ENCODE assay signal across 20 cellular contexts in the genomic region with DNA sequence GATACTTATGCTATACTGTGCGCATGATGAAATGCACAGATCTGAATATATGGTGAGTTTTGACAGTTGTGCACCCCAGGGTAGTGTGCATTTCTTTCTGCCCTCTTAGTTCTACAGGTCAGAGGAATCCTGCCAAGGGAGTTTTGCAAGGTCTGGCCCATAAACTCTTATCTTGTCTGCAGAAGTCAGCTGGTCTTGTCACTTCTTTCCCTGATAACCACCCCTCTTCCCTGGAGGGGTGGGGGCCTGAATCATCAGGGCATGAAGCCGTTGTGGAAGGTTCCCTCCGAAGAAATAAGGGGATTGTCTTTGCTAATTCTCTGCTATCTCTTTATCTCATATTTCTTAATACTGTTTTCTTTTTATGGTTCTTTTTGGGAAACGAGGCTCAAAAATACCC. TPM values are rescaled to one million over a fixed set of nuclear protein-coding genes. Genes with fewer than 3 reads are reported as not detected.
DNase-seq lines count a peak whose midpoint lies in the region; ATAC-seq and TF ChIP-seq lines count a peak whose summit lies in the region.
"Had no signal": no experiment of that assay in that cellular context is flagged by ENCODE, and none has a peak within 500 bp of the region (broad histone marks: within the 10 kb centered on the region; RNA-seq: fewer than 3 reads in every experiment).

No MANE protein-coding gene starts in this region.

- POLR2A ChIA-PET in activated CD4-positive, alpha-beta T cell treated with anti-CD3 and anti-CD28 coated beads for 36 hours (lab: Charles Lee) = no interaction called here

- H3K9ac ChIP-seq in HUES48 (ENCODE audit: low read depth, low read length) (no peak overlapping the region), SK-N-MC (ENCODE audit: insufficient read length) (no peak overlapping the region)

- peaks cover 77% of the 10 kb centered on the region for H3K4me1 Mint-ChIP-seq in glutamatergic neuron (ENCODE audit: low read depth, unreplicated experiment)
- H3K4me1 Mint-ChIP-seq in activated CD4-positive, alpha-beta T cell treated with anti-CD3 and anti-CD28 coated beads for 36 hours = no peaks in the 10 kb centered on the region

- intact Hi-C loops in activated CD4-positive, alpha-beta T cell treated with anti-CD3 and anti-CD28 coated beads for 36 hours (cut with DNase I, micrococcal nuclease) = no loop called here

- H3K4me1 ChIP-seq in HUES48 (ENCODE audit: control insufficient read depth, insufficient read depth, low read length) = peaks cover 90% of the 10 kb centered on the region
- H3K4me1 ChIP-seq: colonic mucosa, pancreas had no signal

- H3K36me3 Mint-ChIP-seq in glutamatergic neuron (ENCODE audit: unreplicated experiment) = no peaks in the 10 kb centered on the region
- no peaks in the 10 kb centered on the region for H3K36me3 Mint-ChIP-seq in activated CD4-positive, alpha-beta T cell treated with anti-CD3 and anti-CD28 coated beads for 36 hours (ENCODE audit: low read depth)
- H3K36me3 Mint-ChIP-seq: activated naive CD4-positive, alpha-beta T cell treated with anti-CD3 and anti-CD28 coated beads, Interleukin-2, amount 10 ng/mL, durations not matched to agents 7 days and 5 days had no signal

- H3K9me3 Mint-ChIP-seq in glutamatergic neuron (ENCODE audit: unreplicated experiment) = peaks cover 24% of the 10 kb centered on the region
- no peaks in the 10 kb centered on the region for H3K9me3 Mint-ChIP-seq in activated CD4-positive, alpha-beta T cell treated with anti-CD3 and anti-CD28 coated beads for 36 hours (ENCODE audit: low read depth)
- H3K9me3 Mint-ChIP-seq: activated naive CD4-positive, alpha-beta T cell treated with anti-CD3 and anti-CD28 coated beads, Interleukin-2, amount 10 ng/mL, durations not matched to agents 7 days and 5 days had no signal

- H3K36me3 ChIP-seq in HUES48 (ENCODE audit: control insufficient read depth, insufficient read depth, low read length) (peaks cover 9% of the 10 kb centered on the region), SK-N-MC (ENCODE audit: insufficient read depth, low read length) (no peaks in the 10 kb centered on the region)
- H3K36me3 ChIP-seq: colonic mucosa, pancreas had no signal

- H3K27me3 Mint-ChIP-seq in glutamatergic neuron (ENCODE audit: unreplicated experiment) = peaks cover 7% of the 10 kb centered on the region
- no peaks in the 10 kb centered on the region for H3K27me3 Mint-ChIP-seq in activated CD4-positive, alpha-beta T cell treated with anti-CD3 and anti-CD28 coated beads for 36 hours

- H3K27ac ChIP-seq in HUES48 (ENCODE audit: low read depth, low read length) = peak overlapping the region; percentile 46
- H3K27ac ChIP-seq in SK-N-MC = peak overlapping the region; percentile 46; the same call in 1 of the 2 replicates
- H3K27ac ChIP-seq: colonic mucosa, HL-60, pancreas, skin epidermis had no signal

- no peak overlapping the region for H3K27ac Mint-ChIP-seq in glutamatergic neuron (ENCODE audit: unreplicated experiment)
- no peak overlapping the region for H3K27ac Mint-ChIP-seq in activated CD4-positive, alpha-beta T cell treated with anti-CD3 and anti-CD28 coated beads for 36 hours
- H3K27ac Mint-ChIP-seq: activated naive CD4-positive, alpha-beta T cell treated with anti-CD3 and anti-CD28 coated beads, Interleukin-2, amount 10 ng/mL, durations not matched to agents 7 days and 5 days had no signal

- H3K27me3 ChIP-seq in HUES48 (ENCODE audit: control insufficient read depth, insufficient read depth, low read length) = no peaks in the 10 kb centered on the region
- H3K27me3 ChIP-seq: colonic mucosa, pancreas had no signal

- TF ChIP-seq CTCF in glutamatergic neuron (IDR thresholded peaks at IDR 0.05; ENCODE audit: partially characterized antibody, unreplicated experiment) = no peak
- no peak for TF ChIP-seq CTCF in omental fat pad (IDR thresholded peaks at IDR 0.05)

- CTCF ChIA-PET in activated CD4-positive, alpha-beta T cell treated with anti-CD3 and anti-CD28 coated beads for 36 hours (lab: Charles Lee) = interaction anchor here (0.5 kb wide), 1 partner anchor 637 kb away, joined by 3 read pairs; no protein-coding TSS in a partner anchor

- H3K9me3 ChIP-seq in HUES48 (ENCODE audit: control insufficient read depth, insufficient read depth, low read length) = no peaks in the 10 kb centered on the region
- H3K9me3 ChIP-seq in SK-N-MC (ENCODE audit: low read depth, low read length) = no peaks in the 10 kb centered on the region
- H3K9me3 ChIP-seq: colonic mucosa, pancreas had no signal

- DNase-seq in SK-N-MC (ENCODE audit: low read depth, low spot score) = no peak
- no peak for DNase-seq in glutamatergic neuron
- DNase-seq in omental fat pad (ENCODE audit: low spot score) = no peak
- no peak for DNase-seq in LoVo (ENCODE audit: low spot score)
- no peak for DNase-seq in activated CD4-positive, alpha-beta T cell treated with anti-CD3 and anti-CD28 coated beads for 36 hours
- DNase-seq: activated naive CD4-positive, alpha-beta T cell treated with anti-CD3 and anti-CD28 coated beads, Interleukin-2, amount 10 ng/mL, durations not matched to agents 7 days and 5 days; colonic mucosa; COR-L47; Karpas-422; NCI-H1436 treated with DMSO at 0.1 percent for 48 hours; NCI-H2171 treated with DMSO at 0.1 percent for 48 hours; NCI-H748 treated with DMSO at 0.1 percent for 48 hours; pancreas; stimulated activated CD4-positive, alpha-beta T cell treated with anti-CD3 and anti-CD28 coated beads, Interleukin-4, amount 100 ng/mL, for 1 hour; T1000 had no signal

- H3K4me3 ChIP-seq in HUES48 (ENCODE audit: low read depth, low read length) (peak overlapping the region; percentile 41), SK-N-MC (no peak overlapping the region)
- H3K4me3 ChIP-seq: colonic mucosa, pancreas, skin epidermis had no signal

- peak; percentile 36 for ATAC-seq in omental fat pad (ENCODE audit: low FRiP score)
- ATAC-seq in activated CD4-positive, alpha-beta T cell treated with anti-CD3 and anti-CD28 coated beads for 36 hours = no peak
- no peak for ATAC-seq in HG02885 (IDR thresholded peaks at IDR 0.05; ENCODE audit: poor library complexity, unreplicated experiment)
- ATAC-seq: HCT116, pancreas had no signal

- peak overlapping the region; percentile 74 for H3K4me3 Mint-ChIP-seq in glutamatergic neuron (ENCODE audit: unreplicated experiment)
- H3K4me3 Mint-ChIP-seq in activated CD4-positive, alpha-beta T cell treated with anti-CD3 and anti-CD28 coated beads for 36 hours = no peak overlapping the region
- H3K4me3 Mint-ChIP-seq: activated naive CD4-positive, alpha-beta T cell treated with anti-CD3 and anti-CD28 coated beads, Interleukin-2, amount 10 ng/mL, durations not matched to agents 7 days and 5 days had no signal

RNA-seq across cellular contexts. Expression of a gene that starts 30.4 kb away (rescaled TPM):
- total RNA-seq in glutamatergic neuron (ENCODE audit: unreplicated experiment) = 117 TPM
- total RNA-seq in omental fat pad = under 1 TPM in 3 of 4 donors, not detected in 1; 0.13 to 0.84 (median 0.36) TPM
- total RNA-seq in activated CD4-positive, alpha-beta T cell treated with anti-CD3 and anti-CD28 coated beads for 36 hours = under 1 TPM; 0.02 to 0.04 TPM

Comparison
In these comparisons a context has a peak if more than half of its experiments do, and no peak if none do; other contexts are left out.
1. RNA of a gene that starts 30.4 kb away (total RNA-seq): 117 TPM in glutamatergic neuron (single experiment); 0.13 to 0.84 TPM in omental fat pad and 0.02 to 0.04 TPM in activated CD4-positive, alpha-beta T cell treated with anti-CD3 and anti-CD28 coated beads for 36 hours; every median in the first group is over 10 times any median in the second.